Comparison of ENCODE assay signal across 1 cellular context in the genomic region with DNA sequence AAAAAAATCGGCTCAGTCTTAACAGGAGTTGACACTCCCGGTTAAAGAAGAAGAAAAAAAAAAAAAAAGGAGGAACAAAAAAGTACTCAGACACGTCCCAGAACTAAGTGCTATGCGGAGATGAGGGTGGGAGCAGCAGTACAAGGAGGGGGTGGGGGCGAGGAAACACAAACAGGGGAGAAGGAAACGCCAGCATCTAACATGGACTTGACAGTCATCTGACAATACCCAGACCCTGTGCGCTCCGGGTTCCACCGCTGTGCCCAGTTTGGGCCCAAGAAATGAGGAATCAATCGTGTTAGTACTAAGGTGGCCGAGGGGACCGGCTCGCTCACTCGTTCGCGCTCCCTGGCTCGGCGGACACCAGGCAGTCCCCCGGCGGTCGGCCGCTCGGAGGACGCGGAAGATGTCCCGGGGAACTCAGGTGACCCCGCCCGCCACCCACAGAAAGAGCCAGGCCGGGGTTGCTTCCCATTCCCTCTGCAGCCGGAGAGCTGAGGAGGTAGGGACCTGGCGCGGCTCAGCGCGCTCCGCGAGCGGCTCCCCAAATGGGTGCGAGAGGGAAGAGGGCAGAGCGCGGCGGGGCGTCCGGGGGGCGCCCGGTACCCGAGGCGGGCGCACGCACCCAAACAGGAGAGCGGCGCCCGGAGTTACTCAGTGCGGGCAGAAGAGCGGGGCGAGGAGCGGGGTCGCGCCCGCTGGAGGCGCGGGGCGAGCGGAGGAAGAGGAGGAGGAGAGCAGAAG.
TF ChIP-seq lines count a peak whose summit lies in the region.

No MANE protein-coding gene starts in this region.

TF ChIP-seq in HEK293, 187 proteins besides CTCF, POLR2A, EP300 and RAD21 (continued from another document and continues in another):
- TF ChIP-seq, protein P1, sequence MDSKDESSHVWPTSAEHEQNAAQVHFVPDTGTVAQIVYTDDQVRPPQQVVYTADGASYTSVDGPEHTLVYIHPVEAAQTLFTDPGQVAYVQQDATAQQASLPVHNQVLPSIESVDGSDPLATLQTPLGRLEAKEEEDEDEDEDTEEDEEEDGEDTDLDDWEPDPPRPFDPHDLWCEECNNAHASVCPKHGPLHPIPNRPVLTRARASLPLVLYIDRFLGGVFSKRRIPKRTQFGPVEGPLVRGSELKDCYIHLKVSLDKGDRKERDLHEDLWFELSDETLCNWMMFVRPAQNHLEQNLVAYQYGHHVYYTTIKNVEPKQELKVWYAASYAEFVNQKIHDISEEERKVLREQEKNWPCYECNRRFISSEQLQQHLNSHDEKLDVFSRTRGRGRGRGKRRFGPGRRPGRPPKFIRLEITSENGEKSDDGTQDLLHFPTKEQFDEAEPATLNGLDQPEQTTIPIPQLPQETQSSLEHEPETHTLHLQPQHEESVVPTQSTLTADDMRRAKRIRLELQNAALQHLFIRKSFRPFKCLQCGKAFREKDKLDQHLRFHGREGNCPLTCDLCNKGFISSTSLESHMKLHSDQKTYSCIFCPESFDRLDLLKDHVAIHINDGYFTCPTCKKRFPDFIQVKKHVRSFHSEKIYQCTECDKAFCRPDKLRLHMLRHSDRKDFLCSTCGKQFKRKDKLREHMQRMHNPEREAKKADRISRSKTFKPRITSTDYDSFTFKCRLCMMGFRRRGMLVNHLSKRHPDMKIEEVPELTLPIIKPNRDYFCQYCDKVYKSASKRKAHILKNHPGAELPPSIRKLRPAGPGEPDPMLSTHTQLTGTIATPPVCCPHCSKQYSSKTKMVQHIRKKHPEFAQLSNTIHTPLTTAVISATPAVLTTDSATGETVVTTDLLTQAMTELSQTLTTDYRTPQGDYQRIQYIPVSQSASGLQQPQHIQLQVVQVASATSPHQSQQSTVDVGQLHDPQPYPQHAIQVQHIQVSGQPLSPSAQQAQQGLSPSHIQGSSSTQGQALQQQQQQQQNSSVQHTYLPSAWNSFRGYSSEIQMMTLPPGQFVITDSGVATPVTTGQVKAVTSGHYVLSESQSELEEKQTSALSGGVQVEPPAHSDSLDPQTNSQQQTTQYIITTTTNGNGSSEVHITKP (tag by site-specific recombination; IDR thresholded peaks at IDR 0.05): no peak; the same call in 1 of the 2 replicates
- TF ChIP-seq, protein P2, sequence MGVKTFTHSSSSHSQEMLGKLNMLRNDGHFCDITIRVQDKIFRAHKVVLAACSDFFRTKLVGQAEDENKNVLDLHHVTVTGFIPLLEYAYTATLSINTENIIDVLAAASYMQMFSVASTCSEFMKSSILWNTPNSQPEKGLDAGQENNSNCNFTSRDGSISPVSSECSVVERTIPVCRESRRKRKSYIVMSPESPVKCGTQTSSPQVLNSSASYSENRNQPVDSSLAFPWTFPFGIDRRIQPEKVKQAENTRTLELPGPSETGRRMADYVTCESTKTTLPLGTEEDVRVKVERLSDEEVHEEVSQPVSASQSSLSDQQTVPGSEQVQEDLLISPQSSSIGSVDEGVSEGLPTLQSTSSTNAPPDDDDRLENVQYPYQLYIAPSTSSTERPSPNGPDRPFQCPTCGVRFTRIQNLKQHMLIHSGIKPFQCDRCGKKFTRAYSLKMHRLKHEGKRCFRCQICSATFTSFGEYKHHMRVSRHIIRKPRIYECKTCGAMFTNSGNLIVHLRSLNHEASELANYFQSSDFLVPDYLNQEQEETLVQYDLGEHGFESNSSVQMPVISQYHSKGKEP (tag by site-specific recombination; IDR thresholded peaks at IDR 0.05): no peak
- TF ChIP-seq ZNF211 (tag by site-specific recombination; IDR thresholded peaks at IDR 0.05; ENCODE audit: low read depth) (no peak), ZNF791 (tag by site-specific recombination; IDR thresholded peaks at IDR 0.05) (no peak), ZNF473 (tag by site-specific recombination; IDR thresholded peaks at IDR 0.05) (no peak), ZNF837 (tag by site-specific recombination; IDR thresholded peaks at IDR 0.05) (no peak), ZBTB7A (tag by site-specific recombination; IDR thresholded peaks at IDR 0.05; ENCODE audit: low read depth) (peak; percentile 40; the same call in 1 of the 2 replicates), ZNF571 (tag by site-specific recombination; IDR thresholded peaks at IDR 0.05) (no peak), HOXC10 (CRISPR knock-in tag; IDR thresholded peaks at IDR 0.05) (no peak), ZNF121 (tag by site-specific recombination; IDR thresholded peaks at IDR 0.05) (no peak), ZNF654 (tag by site-specific recombination; IDR thresholded peaks at IDR 0.05; ENCODE audit: low read depth) (no peak), ZBTB1 (tag by site-specific recombination; IDR thresholded peaks at IDR 0.05) (0 out of 2 replicates have a peak, but pooled peaks have one; percentile 18), ZNF23 (tag by site-specific recombination; IDR thresholded peaks at IDR 0.05; ENCODE audit: borderline replicate concordance) (no peak), HOXD13 (CRISPR knock-in tag; IDR thresholded peaks at IDR 0.05; ENCODE audit: borderline replicate concordance) (no peak), RBAK (tag by site-specific recombination; IDR thresholded peaks at IDR 0.05) (no peak), ZNF248 (tag by site-specific recombination; IDR thresholded peaks at IDR 0.05) (no peak), ZNF549 (tag by site-specific recombination; IDR thresholded peaks at IDR 0.05) (no peak), ZNF223 (tag by site-specific recombination; IDR thresholded peaks at IDR 0.05) (no peak), BCL11A (tag by site-specific recombination; IDR thresholded peaks at IDR 0.05; ENCODE audit: low read depth) (no peak), ZBTB48 (tag by site-specific recombination; IDR thresholded peaks at IDR 0.05) (peak; percentile 81), ZNF530 (tag by site-specific recombination; IDR thresholded peaks at IDR 0.05; ENCODE audit: low read depth) (no peak), TCF7L2 (IDR thresholded peaks at IDR 0.05; ENCODE audit: borderline replicate concordance, low read depth, low read length) (no peak), ZEB2 (tag by site-specific recombination; IDR thresholded peaks at IDR 0.05) (peak; percentile 94), PRDM1 (tag by site-specific recombination; IDR thresholded peaks at IDR 0.05) (no peak), FEZF1 (tag by site-specific recombination; IDR thresholded peaks at IDR 0.05) (no peak), GFI1B (tag by site-specific recombination; IDR thresholded peaks at IDR 0.05) (no peak), ZNF664 (tag by site-specific recombination; IDR thresholded peaks at IDR 0.05) (no peak)
- TF ChIP-seq, protein P3, sequence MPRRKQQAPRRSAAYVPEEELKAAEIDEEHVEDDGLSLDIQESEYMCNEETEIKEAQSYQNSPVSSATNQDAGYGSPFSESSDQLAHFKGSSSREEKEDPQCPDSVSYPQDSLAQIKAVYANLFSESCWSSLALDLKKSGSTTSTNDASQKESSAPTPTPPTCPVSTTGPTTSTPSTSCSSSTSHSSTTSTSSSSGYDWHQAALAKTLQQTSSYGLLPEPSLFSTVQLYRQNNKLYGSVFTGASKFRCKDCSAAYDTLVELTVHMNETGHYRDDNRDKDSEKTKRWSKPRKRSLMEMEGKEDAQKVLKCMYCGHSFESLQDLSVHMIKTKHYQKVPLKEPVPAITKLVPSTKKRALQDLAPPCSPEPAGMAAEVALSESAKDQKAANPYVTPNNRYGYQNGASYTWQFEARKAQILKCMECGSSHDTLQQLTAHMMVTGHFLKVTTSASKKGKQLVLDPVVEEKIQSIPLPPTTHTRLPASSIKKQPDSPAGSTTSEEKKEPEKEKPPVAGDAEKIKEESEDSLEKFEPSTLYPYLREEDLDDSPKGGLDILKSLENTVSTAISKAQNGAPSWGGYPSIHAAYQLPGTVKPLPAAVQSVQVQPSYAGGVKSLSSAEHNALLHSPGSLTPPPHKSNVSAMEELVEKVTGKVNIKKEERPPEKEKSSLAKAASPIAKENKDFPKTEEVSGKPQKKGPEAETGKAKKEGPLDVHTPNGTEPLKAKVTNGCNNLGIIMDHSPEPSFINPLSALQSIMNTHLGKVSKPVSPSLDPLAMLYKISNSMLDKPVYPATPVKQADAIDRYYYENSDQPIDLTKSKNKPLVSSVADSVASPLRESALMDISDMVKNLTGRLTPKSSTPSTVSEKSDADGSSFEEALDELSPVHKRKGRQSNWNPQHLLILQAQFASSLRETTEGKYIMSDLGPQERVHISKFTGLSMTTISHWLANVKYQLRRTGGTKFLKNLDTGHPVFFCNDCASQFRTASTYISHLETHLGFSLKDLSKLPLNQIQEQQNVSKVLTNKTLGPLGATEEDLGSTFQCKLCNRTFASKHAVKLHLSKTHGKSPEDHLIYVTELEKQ (tag by site-specific recombination; IDR thresholded peaks at IDR 0.05; ENCODE audit: borderline replicate concordance): no peak
- TF ChIP-seq, protein P4, sequence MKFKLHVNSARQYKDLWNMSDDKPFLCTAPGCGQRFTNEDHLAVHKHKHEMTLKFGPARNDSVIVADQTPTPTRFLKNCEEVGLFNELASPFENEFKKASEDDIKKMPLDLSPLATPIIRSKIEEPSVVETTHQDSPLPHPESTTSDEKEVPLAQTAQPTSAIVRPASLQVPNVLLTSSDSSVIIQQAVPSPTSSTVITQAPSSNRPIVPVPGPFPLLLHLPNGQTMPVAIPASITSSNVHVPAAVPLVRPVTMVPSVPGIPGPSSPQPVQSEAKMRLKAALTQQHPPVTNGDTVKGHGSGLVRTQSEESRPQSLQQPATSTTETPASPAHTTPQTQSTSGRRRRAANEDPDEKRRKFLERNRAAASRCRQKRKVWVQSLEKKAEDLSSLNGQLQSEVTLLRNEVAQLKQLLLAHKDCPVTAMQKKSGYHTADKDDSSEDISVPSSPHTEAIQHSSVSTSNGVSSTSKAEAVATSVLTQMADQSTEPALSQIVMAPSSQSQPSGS (tag by site-specific recombination; IDR thresholded peaks at IDR 0.05; ENCODE audit: low read depth): no peak
- TF ChIP-seq, protein P5, sequence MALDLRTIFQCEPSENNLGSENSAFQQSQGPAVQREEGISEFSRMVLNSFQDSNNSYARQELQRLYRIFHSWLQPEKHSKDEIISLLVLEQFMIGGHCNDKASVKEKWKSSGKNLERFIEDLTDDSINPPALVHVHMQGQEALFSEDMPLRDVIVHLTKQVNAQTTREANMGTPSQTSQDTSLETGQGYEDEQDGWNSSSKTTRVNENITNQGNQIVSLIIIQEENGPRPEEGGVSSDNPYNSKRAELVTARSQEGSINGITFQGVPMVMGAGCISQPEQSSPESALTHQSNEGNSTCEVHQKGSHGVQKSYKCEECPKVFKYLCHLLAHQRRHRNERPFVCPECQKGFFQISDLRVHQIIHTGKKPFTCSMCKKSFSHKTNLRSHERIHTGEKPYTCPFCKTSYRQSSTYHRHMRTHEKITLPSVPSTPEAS (tag by site-specific recombination; IDR thresholded peaks at IDR 0.05): no peak
- TF ChIP-seq, protein P6, sequence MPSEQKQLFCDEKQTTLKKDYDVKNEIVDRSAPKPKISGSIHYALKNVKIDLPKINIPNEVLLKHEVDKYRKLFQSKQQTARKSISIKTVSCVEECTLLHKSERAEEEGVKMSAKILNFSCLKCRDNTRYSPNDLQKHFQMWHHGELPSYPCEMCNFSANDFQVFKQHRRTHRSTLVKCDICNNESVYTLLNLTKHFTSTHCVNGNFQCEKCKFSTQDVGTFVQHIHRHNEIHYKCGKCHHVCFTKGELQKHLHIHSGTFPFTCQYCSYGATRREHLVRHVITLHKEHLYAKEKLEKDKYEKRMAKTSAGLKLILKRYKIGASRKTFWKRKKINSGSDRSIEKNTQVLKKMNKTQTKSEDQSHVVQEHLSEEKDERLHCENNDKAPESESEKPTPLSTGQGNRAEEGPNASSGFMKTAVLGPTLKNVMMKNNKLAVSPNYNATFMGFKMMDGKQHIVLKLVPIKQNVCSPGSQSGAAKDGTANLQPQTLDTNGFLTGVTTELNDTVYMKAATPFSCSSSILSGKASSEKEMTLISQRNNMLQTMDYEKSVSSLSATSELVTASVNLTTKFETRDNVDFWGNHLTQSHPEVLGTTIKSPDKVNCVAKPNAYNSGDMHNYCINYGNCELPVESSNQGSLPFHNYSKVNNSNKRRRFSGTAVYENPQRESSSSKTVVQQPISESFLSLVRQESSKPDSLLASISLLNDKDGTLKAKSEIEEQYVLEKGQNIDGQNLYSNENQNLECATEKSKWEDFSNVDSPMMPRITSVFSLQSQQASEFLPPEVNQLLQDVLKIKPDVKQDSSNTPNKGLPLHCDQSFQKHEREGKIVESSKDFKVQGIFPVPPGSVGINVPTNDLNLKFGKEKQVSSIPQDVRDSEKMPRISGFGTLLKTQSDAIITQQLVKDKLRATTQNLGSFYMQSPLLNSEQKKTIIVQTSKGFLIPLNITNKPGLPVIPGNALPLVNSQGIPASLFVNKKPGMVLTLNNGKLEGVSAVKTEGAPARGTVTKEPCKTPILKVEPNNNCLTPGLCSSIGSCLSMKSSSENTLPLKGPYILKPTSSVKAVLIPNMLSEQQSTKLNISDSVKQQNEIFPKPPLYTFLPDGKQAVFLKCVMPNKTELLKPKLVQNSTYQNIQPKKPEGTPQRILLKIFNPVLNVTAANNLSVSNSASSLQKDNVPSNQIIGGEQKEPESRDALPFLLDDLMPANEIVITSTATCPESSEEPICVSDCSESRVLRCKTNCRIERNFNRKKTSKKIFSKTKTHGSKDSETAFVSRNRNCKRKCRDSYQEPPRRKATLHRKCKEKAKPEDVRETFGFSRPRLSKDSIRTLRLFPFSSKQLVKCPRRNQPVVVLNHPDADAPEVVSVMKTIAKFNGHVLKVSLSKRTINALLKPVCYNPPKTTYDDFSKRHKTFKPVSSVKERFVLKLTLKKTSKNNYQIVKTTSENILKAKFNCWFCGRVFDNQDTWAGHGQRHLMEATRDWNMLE (tag by site-specific recombination; conservative IDR thresholded peaks at IDR 0.05; ENCODE audit: low read depth): no peak
- TF ChIP-seq, protein P7, sequence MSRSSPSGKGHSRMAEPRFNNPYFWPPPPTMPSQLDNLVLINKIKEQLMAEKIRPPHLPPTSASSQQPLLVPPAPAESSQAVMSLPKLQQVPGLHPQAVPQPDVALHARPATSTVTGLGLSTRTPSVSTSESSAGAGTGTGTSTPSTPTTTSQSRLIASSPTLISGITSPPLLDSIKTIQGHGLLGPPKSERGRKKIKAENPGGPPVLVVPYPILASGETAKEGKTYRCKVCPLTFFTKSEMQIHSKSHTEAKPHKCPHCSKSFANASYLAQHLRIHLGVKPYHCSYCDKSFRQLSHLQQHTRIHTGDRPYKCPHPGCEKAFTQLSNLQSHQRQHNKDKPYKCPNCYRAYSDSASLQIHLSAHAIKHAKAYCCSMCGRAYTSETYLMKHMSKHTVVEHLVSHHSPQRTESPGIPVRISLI (tag by site-specific recombination; IDR thresholded peaks at IDR 0.05): peak; percentile 53
- TF ChIP-seq, protein P8, sequence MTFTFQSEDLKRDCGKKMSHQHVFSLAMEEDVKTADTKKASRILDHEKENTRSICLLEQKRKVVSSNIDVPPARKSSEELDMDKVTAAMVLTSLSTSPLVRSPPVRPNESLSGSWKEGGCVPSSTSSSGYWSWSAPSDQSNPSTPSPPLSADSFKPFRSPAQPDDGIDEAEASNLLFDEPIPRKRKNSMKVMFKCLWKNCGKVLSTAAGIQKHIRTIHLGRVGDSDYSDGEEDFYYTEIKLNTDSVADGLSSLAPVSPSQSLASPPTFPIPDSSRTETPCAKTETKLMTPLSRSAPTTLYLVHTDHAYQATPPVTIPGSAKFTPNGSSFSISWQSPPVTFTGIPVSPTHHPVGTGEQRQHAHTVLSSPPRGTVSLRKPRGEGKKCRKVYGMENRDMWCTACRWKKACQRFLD (tag by site-specific recombination; IDR thresholded peaks at IDR 0.05): no peak
